Comparison of ENCODE assay signal across 1 cellular context in the genomic region with DNA sequence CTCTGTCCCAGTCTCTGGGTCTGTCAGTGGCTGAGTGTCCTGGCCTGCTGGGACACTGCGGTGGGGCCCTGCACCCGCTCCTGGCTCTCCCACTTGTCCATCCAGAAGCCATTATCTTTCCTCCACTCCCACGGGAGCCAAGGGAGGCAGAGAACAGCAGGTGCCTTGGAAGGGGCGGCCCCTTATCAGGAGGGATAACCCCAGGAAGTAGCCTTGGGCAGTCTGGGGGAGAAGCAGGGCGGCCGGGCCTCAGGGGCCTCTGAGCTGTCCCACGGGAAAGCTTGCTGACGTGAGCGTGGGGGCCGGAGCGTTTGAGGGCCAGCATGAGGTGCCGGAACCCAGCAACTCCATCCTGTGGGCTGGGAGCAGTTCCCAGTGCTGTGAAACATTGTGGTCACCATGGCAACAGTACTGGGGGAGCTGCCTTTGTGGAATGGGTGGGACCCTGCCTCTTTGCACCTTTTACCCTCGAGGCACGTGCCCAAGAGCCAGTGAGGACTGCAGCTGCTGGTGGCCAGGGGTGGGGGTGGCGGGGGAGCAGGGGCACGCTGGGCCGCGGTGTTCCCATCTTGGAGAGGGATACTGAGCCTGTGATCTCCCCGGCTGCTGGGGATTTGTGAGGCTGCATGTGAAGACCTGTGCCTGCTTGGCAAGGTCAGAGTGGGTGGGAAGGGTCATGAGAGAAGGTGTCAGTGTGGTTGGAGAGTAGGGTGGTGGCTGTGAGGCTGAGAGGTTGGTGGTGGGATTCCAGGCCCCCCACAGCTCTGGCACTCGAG.
TF ChIP-seq lines count a peak whose summit lies in the region.

No MANE protein-coding gene starts in this region.

TF ChIP-seq in K562, 482 proteins besides CTCF, POLR2A, EP300 and RAD21:
- TF ChIP-seq MXI1 (IDR thresholded peaks at IDR 0.05; ENCODE audit: low read depth, low read length) (no peak), CREM (IDR thresholded peaks at IDR 0.05; ENCODE audit: low read depth) (peak; percentile 48; the same call in 1 of the 2 replicates), RCOR1 (IDR thresholded peaks at IDR 0.05; ENCODE audit: borderline replicate concordance in 1 of 2, low read depth in 2 of 2, low read length in 2 of 2) (peak in 1 of 2 experiments; percentile 6; a peak in 1 of 4 replicates), TBL1XR1 (IDR thresholded peaks at IDR 0.05; ENCODE audit: low read length in 2 of 2) (no peak), NCOA6 (IDR thresholded peaks at IDR 0.05) (no peak), ZNF75A (CRISPR knock-in tag; IDR thresholded peaks at IDR 0.05) (no peak), NCOA2 (IDR thresholded peaks at IDR 0.05; ENCODE audit: partially characterized antibody in 2 of 2) (no peak), MEIS2 (IDR thresholded peaks at IDR 0.05; ENCODE audit: partially characterized antibody) (no peak), ZNF583 (CRISPR knock-in tag; IDR thresholded peaks at IDR 0.05) (no peak), MYNN (IDR thresholded peaks at IDR 0.05) (no peak), MYNN (CRISPR knock-in tag; IDR thresholded peaks at IDR 0.05) (no peak), MCM7 (IDR thresholded peaks at IDR 0.05) (no peak), VEZF1 (CRISPR knock-in tag; IDR thresholded peaks at IDR 0.05) (peak; percentile 33; the same call in 1 of the 2 replicates), E2F6 (IDR thresholded peaks at IDR 0.05; ENCODE audit: borderline replicate concordance in 1 of 2, extremely low read depth in 1 of 2, insufficient read depth in 1 of 2, insufficient read length in 1 of 2, low read depth in 1 of 2, low read length in 1 of 2, poor library complexity in 1 of 2, severe bottlenecking in 1 of 2) (peak in 1 of 2 experiments; percentile 40), RFX1 (IDR thresholded peaks at IDR 0.05) (peak; percentile 90), BRCA1 (IDR thresholded peaks at IDR 0.05) (no peak), BRCA1 (CRISPR knock-in tag; IDR thresholded peaks at IDR 0.05) (no peak), ZNF586 (CRISPR knock-in tag; conservative IDR thresholded peaks at IDR 0.05) (no peak), ATF1 (CRISPR knock-in tag; IDR thresholded peaks at IDR 0.05) (no peak), ATF1 (tag; IDR thresholded peaks at IDR 0.05) (peak; percentile 36; the same call in 1 of the 2 replicates), KDM4B (IDR thresholded peaks at IDR 0.05; ENCODE audit: borderline replicate concordance in 2 of 2, low read depth in 1 of 2) (no peak), GATA2 (CRISPR knock-in tag; IDR thresholded peaks at IDR 0.05) (no peak), LCOR (CRISPR knock-in tag; IDR thresholded peaks at IDR 0.05) (no peak), RBM22 (IDR thresholded peaks at IDR 0.05; ENCODE audit: low read depth, low read length, poor library complexity, severe bottlenecking) (no peak), SPI1 (IDR thresholded peaks at IDR 0.05; ENCODE audit: borderline replicate concordance, low read depth, low read length) (no peak), ZNF175 (CRISPR knock-in tag; IDR thresholded peaks at IDR 0.05; ENCODE audit: low read depth) (no peak), CTBP1 (IDR thresholded peaks at IDR 0.05; ENCODE audit: borderline replicate concordance) (peak; percentile 21; the same call in 1 of the 2 replicates), ASH1L (IDR thresholded peaks at IDR 0.05; ENCODE audit: borderline replicate concordance, low read depth, partially characterized antibody) (no peak), SAFB (IDR thresholded peaks at IDR 0.05; ENCODE audit: borderline replicate concordance, low read depth, low read length) (peak; percentile 31; the same call in 1 of the 2 replicates), KLF16 (IDR thresholded peaks at IDR 0.05) (no peak), ZNF766 (CRISPR knock-in tag; conservative IDR thresholded peaks at IDR 0.05) (no peak), TAF1 (IDR thresholded peaks at IDR 0.05; ENCODE audit: control insufficient read depth, extremely low read depth, insufficient read depth, low read length, severe bottlenecking) (no peak), C11orf30 (IDR thresholded peaks at IDR 0.05; ENCODE audit: low read depth) (no peak), EGR1 (conservative IDR thresholded peaks at IDR 0.05) (0 out of 2 replicates have a peak, but pooled peaks have one; percentile 8), TEAD4 (IDR thresholded peaks at IDR 0.05; ENCODE audit: low read length) (no peak), TEAD4 (CRISPR knock-in tag; IDR thresholded peaks at IDR 0.05; ENCODE audit: borderline replicate concordance) (no peak), ZNF707 (CRISPR knock-in tag; conservative IDR thresholded peaks at IDR 0.05) (no peak), BHLHE40 (IDR thresholded peaks at IDR 0.05; ENCODE audit: low read length) (peak; percentile 47; the same call in 1 of the 2 replicates), RBBP5 (IDR thresholded peaks at IDR 0.05; ENCODE audit: borderline replicate concordance, insufficient read depth, low read length, poor library complexity, severe bottlenecking) (no peak), MYC (IDR thresholded peaks at IDR 0.05; ENCODE audit: low read depth, low read length) (no peak), MYC (CRISPR knock-in tag; IDR thresholded peaks at IDR 0.05; ENCODE audit: borderline replicate concordance, low read depth) (no peak), ZNF134 (CRISPR knock-in tag; conservative IDR thresholded peaks at IDR 0.05) (peak; percentile 70), GABPA (tag; conservative IDR thresholded peaks at IDR 0.05; ENCODE audit: low read depth) (peak; percentile 52)
- TF ChIP-seq, protein P1, sequence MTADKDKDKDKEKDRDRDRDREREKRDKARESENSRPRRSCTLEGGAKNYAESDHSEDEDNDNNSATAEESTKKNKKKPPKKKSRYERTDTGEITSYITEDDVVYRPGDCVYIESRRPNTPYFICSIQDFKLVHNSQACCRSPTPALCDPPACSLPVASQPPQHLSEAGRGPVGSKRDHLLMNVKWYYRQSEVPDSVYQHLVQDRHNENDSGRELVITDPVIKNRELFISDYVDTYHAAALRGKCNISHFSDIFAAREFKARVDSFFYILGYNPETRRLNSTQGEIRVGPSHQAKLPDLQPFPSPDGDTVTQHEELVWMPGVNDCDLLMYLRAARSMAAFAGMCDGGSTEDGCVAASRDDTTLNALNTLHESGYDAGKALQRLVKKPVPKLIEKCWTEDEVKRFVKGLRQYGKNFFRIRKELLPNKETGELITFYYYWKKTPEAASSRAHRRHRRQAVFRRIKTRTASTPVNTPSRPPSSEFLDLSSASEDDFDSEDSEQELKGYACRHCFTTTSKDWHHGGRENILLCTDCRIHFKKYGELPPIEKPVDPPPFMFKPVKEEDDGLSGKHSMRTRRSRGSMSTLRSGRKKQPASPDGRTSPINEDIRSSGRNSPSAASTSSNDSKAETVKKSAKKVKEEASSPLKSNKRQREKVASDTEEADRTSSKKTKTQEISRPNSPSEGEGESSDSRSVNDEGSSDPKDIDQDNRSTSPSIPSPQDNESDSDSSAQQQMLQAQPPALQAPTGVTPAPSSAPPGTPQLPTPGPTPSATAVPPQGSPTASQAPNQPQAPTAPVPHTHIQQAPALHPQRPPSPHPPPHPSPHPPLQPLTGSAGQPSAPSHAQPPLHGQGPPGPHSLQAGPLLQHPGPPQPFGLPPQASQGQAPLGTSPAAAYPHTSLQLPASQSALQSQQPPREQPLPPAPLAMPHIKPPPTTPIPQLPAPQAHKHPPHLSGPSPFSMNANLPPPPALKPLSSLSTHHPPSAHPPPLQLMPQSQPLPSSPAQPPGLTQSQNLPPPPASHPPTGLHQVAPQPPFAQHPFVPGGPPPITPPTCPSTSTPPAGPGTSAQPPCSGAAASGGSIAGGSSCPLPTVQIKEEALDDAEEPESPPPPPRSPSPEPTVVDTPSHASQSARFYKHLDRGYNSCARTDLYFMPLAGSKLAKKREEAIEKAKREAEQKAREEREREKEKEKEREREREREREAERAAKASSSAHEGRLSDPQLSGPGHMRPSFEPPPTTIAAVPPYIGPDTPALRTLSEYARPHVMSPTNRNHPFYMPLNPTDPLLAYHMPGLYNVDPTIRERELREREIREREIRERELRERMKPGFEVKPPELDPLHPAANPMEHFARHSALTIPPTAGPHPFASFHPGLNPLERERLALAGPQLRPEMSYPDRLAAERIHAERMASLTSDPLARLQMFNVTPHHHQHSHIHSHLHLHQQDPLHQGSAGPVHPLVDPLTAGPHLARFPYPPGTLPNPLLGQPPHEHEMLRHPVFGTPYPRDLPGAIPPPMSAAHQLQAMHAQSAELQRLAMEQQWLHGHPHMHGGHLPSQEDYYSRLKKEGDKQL (CRISPR knock-in tag; IDR thresholded peaks at IDR 0.05; ENCODE audit: borderline replicate concordance), result no peak
- TF ChIP-seq, protein P2, sequence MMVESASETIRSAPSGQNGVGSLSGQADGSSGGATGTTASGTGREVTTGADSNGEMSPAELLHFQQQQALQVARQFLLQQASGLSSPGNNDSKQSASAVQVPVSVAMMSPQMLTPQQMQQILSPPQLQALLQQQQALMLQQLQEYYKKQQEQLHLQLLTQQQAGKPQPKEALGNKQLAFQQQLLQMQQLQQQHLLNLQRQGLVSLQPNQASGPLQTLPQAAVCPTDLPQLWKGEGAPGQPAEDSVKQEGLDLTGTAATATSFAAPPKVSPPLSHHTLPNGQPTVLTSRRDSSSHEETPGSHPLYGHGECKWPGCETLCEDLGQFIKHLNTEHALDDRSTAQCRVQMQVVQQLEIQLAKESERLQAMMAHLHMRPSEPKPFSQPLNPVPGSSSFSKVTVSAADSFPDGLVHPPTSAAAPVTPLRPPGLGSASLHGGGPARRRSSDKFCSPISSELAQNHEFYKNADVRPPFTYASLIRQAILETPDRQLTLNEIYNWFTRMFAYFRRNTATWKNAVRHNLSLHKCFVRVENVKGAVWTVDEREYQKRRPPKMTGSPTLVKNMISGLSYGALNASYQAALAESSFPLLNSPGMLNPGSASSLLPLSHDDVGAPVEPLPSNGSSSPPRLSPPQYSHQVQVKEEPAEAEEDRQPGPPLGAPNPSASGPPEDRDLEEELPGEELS (CRISPR knock-in tag; IDR thresholded peaks at IDR 0.05; ENCODE audit: borderline replicate concordance), result no peak
- TF ChIP-seq, protein P3, sequence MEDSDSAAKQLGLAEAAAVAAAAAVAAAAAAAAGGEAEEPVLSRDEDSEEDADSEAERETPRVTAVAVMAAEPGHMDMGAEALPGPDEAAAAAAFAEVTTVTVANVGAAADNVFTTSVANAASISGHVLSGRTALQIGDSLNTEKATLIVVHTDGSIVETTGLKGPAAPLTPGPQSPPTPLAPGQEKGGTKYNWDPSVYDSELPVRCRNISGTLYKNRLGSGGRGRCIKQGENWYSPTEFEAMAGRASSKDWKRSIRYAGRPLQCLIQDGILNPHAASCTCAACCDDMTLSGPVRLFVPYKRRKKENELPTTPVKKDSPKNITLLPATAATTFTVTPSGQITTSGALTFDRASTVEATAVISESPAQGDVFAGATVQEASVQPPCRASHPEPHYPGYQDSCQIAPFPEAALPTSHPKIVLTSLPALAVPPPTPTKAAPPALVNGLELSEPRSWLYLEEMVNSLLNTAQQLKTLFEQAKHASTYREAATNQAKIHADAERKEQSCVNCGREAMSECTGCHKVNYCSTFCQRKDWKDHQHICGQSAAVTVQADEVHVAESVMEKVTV (CRISPR knock-in tag; IDR thresholded peaks at IDR 0.05), result no peak
- TF ChIP-seq, protein P4, sequence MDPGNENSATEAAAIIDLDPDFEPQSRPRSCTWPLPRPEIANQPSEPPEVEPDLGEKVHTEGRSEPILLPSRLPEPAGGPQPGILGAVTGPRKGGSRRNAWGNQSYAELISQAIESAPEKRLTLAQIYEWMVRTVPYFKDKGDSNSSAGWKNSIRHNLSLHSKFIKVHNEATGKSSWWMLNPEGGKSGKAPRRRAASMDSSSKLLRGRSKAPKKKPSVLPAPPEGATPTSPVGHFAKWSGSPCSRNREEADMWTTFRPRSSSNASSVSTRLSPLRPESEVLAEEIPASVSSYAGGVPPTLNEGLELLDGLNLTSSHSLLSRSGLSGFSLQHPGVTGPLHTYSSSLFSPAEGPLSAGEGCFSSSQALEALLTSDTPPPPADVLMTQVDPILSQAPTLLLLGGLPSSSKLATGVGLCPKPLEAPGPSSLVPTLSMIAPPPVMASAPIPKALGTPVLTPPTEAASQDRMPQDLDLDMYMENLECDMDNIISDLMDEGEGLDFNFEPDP (CRISPR knock-in tag; IDR thresholded peaks at IDR 0.05), result no peak
- TF ChIP-seq, protein P5, sequence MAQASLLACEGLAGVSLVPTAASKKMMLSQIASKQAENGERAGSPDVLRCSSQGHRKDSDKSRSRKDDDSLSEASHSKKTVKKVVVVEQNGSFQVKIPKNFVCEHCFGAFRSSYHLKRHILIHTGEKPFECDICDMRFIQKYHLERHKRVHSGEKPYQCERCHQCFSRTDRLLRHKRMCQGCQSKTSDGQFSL (CRISPR knock-in tag; IDR thresholded peaks at IDR 0.05), result no peak
- TF ChIP-seq, protein P5 (tag; IDR thresholded peaks at IDR 0.05), result no peak
- TF ChIP-seq, protein P6, sequence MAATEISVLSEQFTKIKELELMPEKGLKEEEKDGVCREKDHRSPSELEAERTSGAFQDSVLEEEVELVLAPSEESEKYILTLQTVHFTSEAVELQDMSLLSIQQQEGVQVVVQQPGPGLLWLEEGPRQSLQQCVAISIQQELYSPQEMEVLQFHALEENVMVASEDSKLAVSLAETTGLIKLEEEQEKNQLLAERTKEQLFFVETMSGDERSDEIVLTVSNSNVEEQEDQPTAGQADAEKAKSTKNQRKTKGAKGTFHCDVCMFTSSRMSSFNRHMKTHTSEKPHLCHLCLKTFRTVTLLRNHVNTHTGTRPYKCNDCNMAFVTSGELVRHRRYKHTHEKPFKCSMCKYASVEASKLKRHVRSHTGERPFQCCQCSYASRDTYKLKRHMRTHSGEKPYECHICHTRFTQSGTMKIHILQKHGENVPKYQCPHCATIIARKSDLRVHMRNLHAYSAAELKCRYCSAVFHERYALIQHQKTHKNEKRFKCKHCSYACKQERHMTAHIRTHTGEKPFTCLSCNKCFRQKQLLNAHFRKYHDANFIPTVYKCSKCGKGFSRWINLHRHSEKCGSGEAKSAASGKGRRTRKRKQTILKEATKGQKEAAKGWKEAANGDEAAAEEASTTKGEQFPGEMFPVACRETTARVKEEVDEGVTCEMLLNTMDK (IDR thresholded peaks at IDR 0.05; ENCODE audit: borderline replicate concordance, insufficient read depth, low read depth, low read length, poor library complexity, severe bottlenecking), result no peak
TF ChIP-seq in K562: peak in this region for 12.
